20 cellular contexts compared by ENCODE assay signal in the genomic region with DNA sequence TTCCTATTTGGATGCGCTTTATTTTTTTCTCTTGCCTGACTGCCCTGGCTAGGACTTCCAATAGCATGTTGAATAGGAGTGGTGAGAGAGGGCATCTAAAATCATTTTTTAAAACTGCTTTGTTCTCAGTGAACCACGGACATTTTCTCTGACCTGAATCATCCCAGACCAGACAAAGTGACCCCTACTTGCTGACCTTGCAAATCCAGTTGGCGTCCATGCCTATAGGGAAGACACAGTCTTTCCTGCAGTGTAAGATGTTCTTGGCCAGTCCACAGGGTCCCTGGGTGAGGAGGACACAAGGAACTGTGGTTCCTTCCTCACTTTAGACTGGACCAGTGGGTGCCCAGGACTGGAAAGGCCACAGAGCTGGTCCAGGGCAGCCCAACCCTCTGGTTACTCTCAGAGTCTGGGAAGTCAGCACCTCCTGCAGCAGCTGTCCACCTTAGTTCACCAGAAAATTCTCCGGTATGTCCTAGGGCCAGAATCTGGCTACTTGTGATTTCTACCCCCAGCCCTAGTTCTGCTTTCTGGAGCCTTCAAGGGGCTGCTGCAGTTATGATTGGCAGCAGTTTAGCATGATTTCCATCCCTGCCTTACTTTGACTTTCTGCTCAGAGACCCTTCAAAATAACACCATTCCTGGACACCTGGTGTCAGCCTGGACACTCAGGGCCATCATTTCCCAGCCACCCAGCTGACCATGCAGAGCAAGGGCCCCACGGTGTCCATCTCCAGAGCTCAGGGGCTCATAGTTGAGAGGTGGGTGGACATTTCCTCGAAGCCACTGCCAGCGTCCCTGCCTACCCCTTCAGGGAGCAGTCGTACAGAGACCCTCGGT. TPM values are rescaled to one million over a fixed set of nuclear protein-coding genes. Genes with fewer than 3 reads are reported as not detected.
"Had no signal": no experiment of that assay in that cellular context is flagged by ENCODE, and none has a peak within 500 bp of the region (broad histone marks: within the 10 kb centered on the region; RNA-seq: fewer than 3 reads in every experiment).

No MANE protein-coding gene starts in this region.

- ATAC-seq: activated CD8-positive, alpha-beta T cell treated with anti-CD3 and anti-CD28 coated beads, Interleukin-2, amount 10 ng/mL, durations not matched to agents 7 days and 5 days; activated T-cell treated with anti-CD3 and anti-CD28 coated beads, Interleukin-2, amount 50 U/mL, for 72 hours; pancreas; stimulated activated memory B cell treated with anti-CD40 and anti-IgM and Interleukin-4, amounts not matched to agents 10 μg/mL and 1 μg/mL and 100 μg/mL, for 72 hours; WTC11 had no signal

- H3K9ac ChIP-seq: neural progenitor cell had no signal

- H3K27me3 ChIP-seq: neural progenitor cell, pancreas, thyroid gland had no signal

- H3K4me1 ChIP-seq: left ventricle myocardium inferior, neural progenitor cell, pancreas, sigmoid colon, thyroid gland had no signal

- H3K9me3 ChIP-seq: pancreas, sigmoid colon, thyroid gland had no signal

- H2AFZ ChIP-seq: neural progenitor cell had no signal

- H3K27ac ChIP-seq: left ventricle myocardium inferior, neural progenitor cell, pancreas, sigmoid colon, SK-N-MC, thyroid gland had no signal

- H3K36me3 ChIP-seq: left ventricle myocardium inferior, neural progenitor cell, pancreas, sigmoid colon, thyroid gland had no signal

- H3K4me2 ChIP-seq: neural progenitor cell had no signal

- H3K4me3 ChIP-seq: left ventricle myocardium inferior, neural progenitor cell, pancreas, sigmoid colon, SK-N-MC, thyroid gland had no signal

- DNase-seq: activated CD4-positive, alpha-beta T cell treated with anti-CD3 and anti-CD28 coated beads, Interleukin-2, amount 10 ng/mL, durations not matched to agents 24 days and 14 days; activated CD8-positive, alpha-beta memory T cell treated with anti-CD3 and anti-CD28 coated beads, Interleukin-2, amount 50 U/mL, for 4 hours; activated CD8-positive, alpha-beta T cell treated with anti-CD3 and anti-CD28 coated beads, Interleukin-2, amount 10 ng/mL, durations not matched to agents 7 days and 5 days; activated naive CD8-positive, alpha-beta T cell treated with anti-CD3 and anti-CD28 coated beads, Interleukin-2, amount 10 ng/mL, durations not matched to agents 7 days and 5 days; activated T-cell treated with anti-CD3 and anti-CD28 coated beads, Interleukin-2, amount 50 U/mL, for 72 hours; central memory CD4-positive, alpha-beta T cell; foreskin melanocyte; hypothalamus; left ventricle myocardium inferior; mammary epithelial cell; stimulated activated CD4-positive, alpha-beta T cell treated with anti-CD3 and anti-CD28 coated beads, Interleukin-4, amount 100 ng/mL, for 4 hours; thyroid gland had no signal

RNA-seq across cellular contexts. Expression of gene VIPR2, which starts 19.3 kb away (rescaled TPM):
- total RNA-seq: activated CD8-positive, alpha-beta T cell treated with anti-CD3 and anti-CD28 coated beads, Interleukin-2, amount 10 ng/mL, durations not matched to agents 7 days and 5 days; epithelial cell of proximal tubule; mammary epithelial cell; myocyte had no signal
